ENCODE assay signal across 9 cellular contexts in the genomic region with DNA sequence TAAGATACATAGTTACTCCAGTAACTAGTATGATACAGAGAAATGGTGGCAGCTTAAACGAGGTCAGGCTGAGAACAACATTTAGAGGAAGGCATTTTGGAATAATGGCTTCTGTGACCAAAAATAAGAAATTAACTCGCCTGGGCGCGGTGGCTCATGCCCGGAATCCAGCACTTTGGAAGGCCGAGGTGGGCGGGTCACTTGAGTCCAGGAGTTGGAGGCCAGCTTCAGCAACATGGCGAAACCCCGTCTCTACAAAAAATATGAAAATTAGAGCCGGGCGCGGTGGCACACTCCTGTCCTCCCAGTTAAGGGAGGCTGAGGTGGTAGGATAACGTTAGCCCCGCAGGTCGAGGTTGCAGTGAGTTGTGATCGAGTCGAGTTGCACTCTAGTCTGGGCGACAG. TPM values are rescaled to one million over a fixed set of nuclear protein-coding genes. Genes with fewer than 3 reads are reported as not detected.
DNase-seq lines count a peak whose midpoint lies in the region; ATAC-seq and TF ChIP-seq lines count a peak whose summit lies in the region.
"Had no signal": no experiment of that assay in that cellular context is flagged by ENCODE, and none has a peak within 500 bp of the region (broad histone marks: within the 10 kb centered on the region; RNA-seq: fewer than 3 reads in every experiment).

No MANE protein-coding gene starts in this region.

- H3K27ac ChIP-seq in heart right ventricle (peak overlapping the region in 3 of 10 donors; percentile 96 to 98 (median 96)), adrenal gland (peak overlapping the region in 3 of 5 donors; percentile 91 to 97 (median 95)), urinary bladder (ENCODE audit: low read depth) (no peak overlapping the region)

- H3K4me3 Mint-ChIP-seq in memory B cell: peak overlapping the region; percentile 87

- H3K4me3 ChIP-seq in heart right ventricle (peak overlapping the region in 7 of 10 donors; percentile 84 to 99 (median 96)), adrenal gland (peak overlapping the region in 1 of 4 donors; percentile 98), urinary bladder (ENCODE audit: low read depth, low read length) (peak overlapping the region; percentile 100)

- TF ChIP-seq POLR2A in adrenal gland (IDR thresholded peaks at IDR 0.05): no peak

- peaks cover 33% of the 10 kb centered on the region for H3K4me1 Mint-ChIP-seq in memory B cell

- peaks cover 2% of the 10 kb centered on the region for H3K36me3 Mint-ChIP-seq in memory B cell

- TF ChIP-seq CTCF in heart right ventricle (IDR thresholded peaks at IDR 0.05) (no peak), adrenal gland (IDR thresholded peaks at IDR 0.05) (no peak)

- no peaks in the 10 kb centered on the region for H3K9me3 ChIP-seq in heart right ventricle
- no peaks in the 10 kb centered on the region for H3K9me3 ChIP-seq in adrenal gland (replicated peaks in 1 of 3)

- no peaks in the 10 kb centered on the region for H3K36me3 ChIP-seq in heart right ventricle
- no peaks in the 10 kb centered on the region for H3K36me3 ChIP-seq in adrenal gland (replicated peaks in 1 of 2)
- H3K36me3 ChIP-seq in urinary bladder (ENCODE audit: insufficient read depth): no peaks in the 10 kb centered on the region

- no peak for ATAC-seq in heart right ventricle
- no peak for ATAC-seq in Right ventricle myocardium superior (ENCODE audit: poor library complexity)
- no peak for ATAC-seq in memory B cell (ENCODE audit: low read depth)
- no peak for ATAC-seq in HG02588 (IDR thresholded peaks at IDR 0.05; ENCODE audit: unreplicated experiment)
- ATAC-seq in HG03342 (IDR thresholded peaks at IDR 0.05; ENCODE audit: unreplicated experiment): no peak
- no peak for ATAC-seq in GM21381 (IDR thresholded peaks at IDR 0.05; ENCODE audit: unreplicated experiment)

- intact Hi-C loops in heart right ventricle (cut with DNase I): loop anchor here in 8 of 10 donors (5.0 to 10.0 kb wide), 5 partner anchors 54 to 246 kb away; a partner anchor contains a TSS
- intact Hi-C loops in Right ventricle myocardium superior (cut with DNase I): no loop called here
- intact Hi-C loops in adrenal gland (cut with DNase I): loop anchor here (10.0 kb wide), 2 partner anchors 54 to 64 kb away; no protein-coding TSS in a partner anchor

- no peaks in the 10 kb centered on the region for H3K9me3 Mint-ChIP-seq in memory B cell

- H3K27me3 ChIP-seq in heart right ventricle (no peaks in the 10 kb centered on the region), adrenal gland (no peaks in the 10 kb centered on the region)
- H3K27me3 ChIP-seq: dorsolateral prefrontal cortex had no signal

- no peak overlapping the region for H3K27ac Mint-ChIP-seq in memory B cell

- WGBS in heart right ventricle, 2 donors: 92 to 95% methylated on average over 18 of the region's 18 CpGs
- 91 to 94% (median 93%) methylated on average over 18 of the region's 18 CpGs for WGBS in adrenal gland, 4 donors
- WGBS in urinary bladder: 93% methylated on average over 18 of the region's 18 CpGs

- DNase-seq in heart right ventricle: no peak
- DNase-seq in Right ventricle myocardium superior: no peak
- no peak for DNase-seq in adrenal gland
- no peak for DNase-seq in memory B cell (ENCODE audit: low spot score in 2 of 2)

- H3K27me3 Mint-ChIP-seq in memory B cell: no peaks in the 10 kb centered on the region

- H3K4me1 ChIP-seq in heart right ventricle: peaks cover 15 to 82% (median 49%) of the 10 kb centered on the region in 9 donors
- H3K4me1 ChIP-seq in adrenal gland (replicated peaks in 1 of 2): peaks cover 0 to 51% of the 10 kb centered on the region in 2 donors
- H3K4me1 ChIP-seq in urinary bladder (ENCODE audit: insufficient read depth): peaks cover 3% of the 10 kb centered on the region

RNA-seq across cellular contexts. Expression of a gene that starts 1.8 kb away (rescaled TPM):
- total RNA-seq in heart right ventricle: 10 to 100 TPM; 61.7 to 95.6 (median 72.2) TPM
- polyA plus RNA-seq in heart right ventricle: 10 to 100 TPM; 13.7 to 21.1 TPM
- total RNA-seq in Right ventricle myocardium superior: 68.4 TPM
- 100 to 1,000 TPM in 2 of 8 donors, 10 to 100 TPM in 6; 72.6 to 154 (median 92.7) TPM for total RNA-seq in adrenal gland
- 100 to 1,000 TPM in 1 of 3 donors, 10 to 100 TPM in 2; 17.1 to 114 (median 27.6) TPM for polyA plus RNA-seq in adrenal gland
- total RNA-seq in urinary bladder: 46.6 TPM
- 32.1 TPM for polyA plus RNA-seq in urinary bladder
